ENCODE assay signal across 1 cellular context in the genomic region with DNA sequence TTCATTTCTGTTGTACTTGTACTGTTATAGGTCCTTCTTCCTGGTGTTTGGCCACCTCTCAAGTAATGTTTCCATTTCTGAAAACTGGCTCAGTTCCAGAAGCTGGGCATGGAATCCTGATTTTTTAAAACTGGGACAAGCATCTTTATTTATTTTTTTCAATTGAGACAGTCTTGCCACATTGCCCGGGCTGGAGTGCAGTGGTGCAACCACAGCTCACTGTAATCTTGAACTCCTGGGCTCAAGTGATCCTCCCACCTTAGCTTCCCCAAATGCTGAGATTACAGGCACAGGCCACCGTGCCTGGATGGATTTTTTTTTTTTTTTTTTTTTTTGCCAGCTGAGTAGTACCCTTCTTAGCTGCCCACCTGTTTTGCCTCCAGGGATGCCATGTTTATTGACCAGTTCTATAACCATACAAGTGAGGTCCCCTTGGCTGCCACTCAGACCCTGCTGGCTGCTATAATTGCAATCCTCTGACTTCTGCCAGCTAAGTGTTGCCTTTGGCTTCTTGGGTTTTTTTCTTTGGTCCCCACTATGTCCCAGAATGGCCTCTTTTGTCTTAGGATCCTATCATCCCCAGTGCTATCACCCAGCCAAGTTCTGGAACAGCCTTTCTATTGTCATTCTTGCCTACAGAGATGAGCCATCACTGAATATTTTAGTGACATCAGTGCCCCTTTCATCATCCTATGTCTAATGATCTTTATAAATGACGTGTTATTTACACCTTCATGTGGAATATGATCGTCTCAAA.
TF ChIP-seq lines count a peak whose summit lies in the region.

No MANE protein-coding gene starts in this region.

TF ChIP-seq in HCT116, 20 proteins besides CTCF, POLR2A, EP300 and RAD21 (continued from another document):
- no peak for TF ChIP-seq ELF1 (IDR thresholded peaks at IDR 0.05; ENCODE audit: borderline replicate concordance, low read depth)
- no peak for TF ChIP-seq SIN3A (IDR thresholded peaks at IDR 0.05; ENCODE audit: low read depth)
- no peak for TF ChIP-seq TCF7L2 (IDR thresholded peaks at IDR 0.05; ENCODE audit: borderline replicate concordance, extremely low read depth, insufficient read depth, insufficient read length)
- TF ChIP-seq SRF (IDR thresholded peaks at IDR 0.05; ENCODE audit: low read depth) = no peak
- TF ChIP-seq EZH2phosphoT487 (IDR thresholded peaks at IDR 0.05; ENCODE audit: borderline replicate concordance) = no peak
- no peak for TF ChIP-seq CEBPB (IDR thresholded peaks at IDR 0.05; ENCODE audit: low read depth)
- no peak for TF ChIP-seq ZNF274 (IDR thresholded peaks at IDR 0.05; ENCODE audit: low read depth, low read length)
- TF ChIP-seq EZH2 (IDR thresholded peaks at IDR 0.05) = no peak
- no peak for TF ChIP-seq EGR1 (IDR thresholded peaks at IDR 0.05; ENCODE audit: low read depth)
- TF ChIP-seq JUND (IDR thresholded peaks at IDR 0.05) = no peak
- TF ChIP-seq, protein P1, sequence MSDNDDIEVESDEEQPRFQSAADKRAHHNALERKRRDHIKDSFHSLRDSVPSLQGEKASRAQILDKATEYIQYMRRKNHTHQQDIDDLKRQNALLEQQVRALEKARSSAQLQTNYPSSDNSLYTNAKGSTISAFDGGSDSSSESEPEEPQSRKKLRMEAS (IDR thresholded peaks at IDR 0.05) = no peak
- TF ChIP-seq POLR2AphosphoS5 (IDR thresholded peaks at IDR 0.05; ENCODE audit: low read depth, low read length) = no peak
- TF ChIP-seq FOSL1 (IDR thresholded peaks at IDR 0.05; ENCODE audit: low read depth) = no peak
- TF ChIP-seq CBX3 (IDR thresholded peaks at IDR 0.05; ENCODE audit: low read depth) = no peak
- TF ChIP-seq, protein P2, sequence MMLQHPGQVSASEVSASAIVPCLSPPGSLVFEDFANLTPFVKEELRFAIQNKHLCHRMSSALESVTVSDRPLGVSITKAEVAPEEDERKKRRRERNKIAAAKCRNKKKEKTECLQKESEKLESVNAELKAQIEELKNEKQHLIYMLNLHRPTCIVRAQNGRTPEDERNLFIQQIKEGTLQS (IDR thresholded peaks at IDR 0.05) = no peak
